In the genomic region with DNA sequence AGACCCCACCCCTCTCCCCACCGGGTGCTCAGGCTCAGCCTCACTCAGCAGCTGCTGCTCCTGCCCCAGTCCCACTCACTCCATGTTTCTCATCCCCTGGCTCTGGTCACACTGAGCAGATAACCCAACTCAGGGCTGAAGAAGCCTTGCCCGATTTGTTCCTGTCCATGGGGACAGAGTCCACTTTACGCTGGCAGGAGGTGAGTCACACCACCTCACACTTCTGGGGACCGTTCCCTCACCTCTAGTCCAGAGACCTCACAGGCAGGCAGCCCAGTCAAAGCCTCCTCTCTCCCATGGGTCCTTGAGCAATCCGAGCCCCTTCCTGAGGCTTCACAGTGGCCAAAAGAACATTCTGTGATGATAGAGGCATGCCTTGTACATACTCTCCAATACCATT, we compare ENCODE assay signal across 1 cellular context.
TF ChIP-seq lines count a peak whose summit lies in the region.

No MANE protein-coding gene starts in this region.

TF ChIP-seq in SK-N-SH, 30 proteins besides CTCF, POLR2A, EP300 and RAD21:
- no peak for TF ChIP-seq MAX (IDR thresholded peaks at IDR 0.05; ENCODE audit: low read depth)
- TF ChIP-seq FOSL2 (IDR thresholded peaks at IDR 0.05; ENCODE audit: borderline replicate concordance, low read depth) = no peak
- TF ChIP-seq FOXM1 (IDR thresholded peaks at IDR 0.05; ENCODE audit: low read depth) = no peak
- TF ChIP-seq TCF12 (IDR thresholded peaks at IDR 0.05) = no peak
- TF ChIP-seq TEAD4 (IDR thresholded peaks at IDR 0.05; ENCODE audit: borderline replicate concordance, insufficient read depth) = no peak
- no peak for TF ChIP-seq JUND (IDR thresholded peaks at IDR 0.05)
- no peak for TF ChIP-seq USF1 (IDR thresholded peaks at IDR 0.05; ENCODE audit: borderline replicate concordance, low read depth)
- TF ChIP-seq SMC3 (IDR thresholded peaks at IDR 0.05; ENCODE audit: low read depth, low read length) = no peak
- no peak for TF ChIP-seq POLR2AphosphoS5 (IDR thresholded peaks at IDR 0.05; ENCODE audit: low read depth, low read length)
- TF ChIP-seq ZBTB33 (IDR thresholded peaks at IDR 0.05; ENCODE audit: borderline replicate concordance, low read depth) = no peak
- TF ChIP-seq NFIC (IDR thresholded peaks at IDR 0.05; ENCODE audit: borderline replicate concordance) = no peak
- TF ChIP-seq NRF1 (IDR thresholded peaks at IDR 0.05; ENCODE audit: low read depth, low read length) = no peak
- no peak for TF ChIP-seq REST (IDR thresholded peaks at IDR 0.05; ENCODE audit: low read depth, low read length)
TF ChIP-seq in SK-N-SH: peak in this region for 0.
